Comparison of ENCODE assay signal across 10 cellular contexts in the genomic region with DNA sequence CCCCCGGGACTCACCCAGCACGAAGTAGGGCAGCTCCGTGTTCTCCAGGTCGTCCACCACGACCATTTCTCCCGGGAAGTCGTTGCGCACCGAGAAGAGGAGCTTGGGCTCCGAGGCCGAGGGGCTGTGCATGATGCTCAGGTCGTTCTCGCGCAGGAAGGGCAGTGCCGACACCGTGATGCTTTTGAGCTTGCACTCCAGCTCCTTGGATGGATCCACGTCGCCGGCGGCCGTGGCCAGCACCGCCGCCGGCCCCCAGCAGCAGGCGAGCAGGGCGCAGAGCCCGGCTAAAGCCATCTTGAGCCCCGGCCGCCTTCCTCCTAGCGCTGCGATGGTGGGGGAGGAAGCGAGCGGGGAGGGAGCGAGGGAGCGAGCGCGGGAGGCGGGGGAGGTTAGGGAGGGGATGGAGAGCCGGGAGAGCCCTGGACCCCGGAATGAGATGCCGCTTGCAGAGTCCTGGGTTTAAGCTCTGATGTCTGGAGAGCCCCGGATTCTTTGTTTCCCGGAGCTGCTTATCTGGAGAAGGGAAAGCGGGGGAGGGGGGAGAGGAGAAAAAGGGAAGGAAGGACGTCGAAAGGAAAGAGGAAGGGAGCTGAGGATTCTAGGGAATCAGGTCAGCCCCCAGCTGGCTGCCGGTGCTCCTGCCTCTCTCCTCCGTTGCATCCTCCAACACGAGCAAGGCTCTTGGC. TPM values are rescaled to one million over a fixed set of nuclear protein-coding genes. Genes with fewer than 3 reads are reported as not detected.
DNase-seq lines count a peak whose midpoint lies in the region; ATAC-seq and TF ChIP-seq lines count a peak whose summit lies in the region.
"Had no signal": no experiment of that assay in that cellular context is flagged by ENCODE, and none has a peak within 500 bp of the region (broad histone marks: within the 10 kb centered on the region; RNA-seq: fewer than 3 reads in every experiment).

ASTN1 (minus strand) TSS at position 333 of the 689 bp plus-strand sequence; CDS start at position 297, 36 bp downstream.

- no peaks in the 10 kb centered on the region for H3K9me3 Mint-ChIP-seq in activated T-cell treated with anti-CD3 and anti-CD28 coated beads, Interleukin-2, amount 50 U/mL, for 24 hours

- no peak within 1 kb of the TSS for H3K4me3 ChIP-seq in MM.1S (ENCODE audit: low read length)

- no peak within 1 kb of the TSS for H3K4me3 Mint-ChIP-seq in activated T-cell treated with anti-CD3 and anti-CD28 coated beads, Interleukin-2, amount 50 U/mL, for 24 hours

- no peaks in the 10 kb centered on the region for H3K36me3 Mint-ChIP-seq in activated T-cell treated with anti-CD3 and anti-CD28 coated beads, Interleukin-2, amount 50 U/mL, for 24 hours (ENCODE audit: low read depth)

- H3K27ac Mint-ChIP-seq in activated T-cell treated with anti-CD3 and anti-CD28 coated beads, Interleukin-2, amount 50 U/mL, for 24 hours = no peak within 1 kb of the TSS

- TF ChIP-seq CTCF in foreskin keratinocyte (conservative IDR thresholded peaks at IDR 0.05) (no peak), MM.1S (IDR thresholded peaks at IDR 0.05; ENCODE audit: low read length) (no peak)

- H3F3A ChIP-seq in MM.1S (ENCODE audit: insufficient read depth, low read length) = no peaks in the 10 kb centered on the region

- no peaks in the 10 kb centered on the region for H3K9me3 ChIP-seq in MM.1S (replicated peaks; ENCODE audit: insufficient read depth, low read length)

- H3K4me1 Mint-ChIP-seq in activated T-cell treated with anti-CD3 and anti-CD28 coated beads, Interleukin-2, amount 50 U/mL, for 24 hours (ENCODE audit: low read depth) = peaks cover 3% of the 10 kb centered on the region

- no peaks in the 10 kb centered on the region for H3K79me2 ChIP-seq in MM.1S (ENCODE audit: low read length)

- no peaks in the 10 kb centered on the region for H3K36me3 ChIP-seq in MM.1S (replicated peaks; ENCODE audit: insufficient read depth, low read length)

- H3K27me3 ChIP-seq in foreskin keratinocyte (peaks cover 100% of the 10 kb centered on the region), MM.1S (replicated peaks; ENCODE audit: insufficient read depth, low read length) (no peaks in the 10 kb centered on the region)

- ATAC-seq in foreskin keratinocyte = peak; percentile 48
- ATAC-seq in GM21723 (IDR thresholded peaks at IDR 0.05; ENCODE audit: unreplicated experiment) = no peak

- no peaks in the 10 kb centered on the region for H4K20me1 ChIP-seq in MM.1S (ENCODE audit: insufficient read depth, low read length)

- H2AFZ ChIP-seq in MM.1S (ENCODE audit: low read length) = no peak within 1 kb of the TSS

- H3K4me1 ChIP-seq in foreskin keratinocyte = no peaks in the 10 kb centered on the region
- no peaks in the 10 kb centered on the region for H3K4me1 ChIP-seq in MM.1S (ENCODE audit: low read length)

- no peaks in the 10 kb centered on the region for H3K9me2 ChIP-seq in MM.1S (replicated peaks; ENCODE audit: insufficient read depth, low read length)

- no peak within 1 kb of the TSS for H3K4me2 ChIP-seq in MM.1S (ENCODE audit: low read depth, low read length)

- peaks cover 38% of the 10 kb centered on the region for H3K27me3 Mint-ChIP-seq in activated T-cell treated with anti-CD3 and anti-CD28 coated beads, Interleukin-2, amount 50 U/mL, for 24 hours

- H3K9ac ChIP-seq in MM.1S (ENCODE audit: low read length) = no peak within 1 kb of the TSS

- DNase-seq in AG20443 (ENCODE audit: low spot score) = peak; percentile 42
- peak; percentile 26 for DNase-seq in NCI-H69 (lab: John Stamatoyannopoulos, UW)
- no peak for DNase-seq in foreskin keratinocyte
- peak; percentile 56 for DNase-seq in occipital lobe (lab: John Stamatoyannopoulos, UW)
- no peak for DNase-seq in NCI-H187 (lab: John Stamatoyannopoulos, UW)
- DNase-seq in activated T-cell treated with anti-CD3 and anti-CD28 coated beads, Interleukin-2, amount 50 U/mL, for 24 hours = no peak
- DNase-seq in MM.1S = no peak
- DNase-seq: kidney glomerular epithelial cell, NCI-H774 had no signal

- no peak within 1 kb of the TSS for H3K27ac ChIP-seq in foreskin keratinocyte
- no peak within 1 kb of the TSS for H3K27ac ChIP-seq in MM.1S (ENCODE audit: low read length)

RNA-seq across cellular contexts. Expression of gene ASTN1, which starts in this region (rescaled TPM):
- total RNA-seq in foreskin keratinocyte (under 0.01 and 0.03 TPM in 2 replicates), occipital lobe (67.4 TPM)
- polyA plus RNA-seq in foreskin keratinocyte = not detected in 2 replicates

Comparison
In these comparisons a context has a peak if more than half of its experiments do, and no peak if none do; other contexts are left out.
1. RNA of gene ASTN1 (total RNA-seq): 67.4 TPM in occipital lobe (single experiment); under 0.01 to 0.03 TPM in foreskin keratinocyte; every median in the first group is over 10 times any median in the second.
2. Peak in ATAC-seq in foreskin keratinocyte; RNA of the gene not detected or under 1 TPM.
3. DNase-seq: peak in AG20443 (single experiment), NCI-H69 (single experiment) and occipital lobe (single experiment); none in foreskin keratinocyte (0 of 2), NCI-H187 (0 of 2), activated T-cell treated with anti-CD3 and anti-CD28 coated beads, Interleukin-2, amount 50 U/mL, for 24 hours (single experiment) and MM.1S (single experiment).